10 cellular contexts compared by ENCODE assay signal in genomic region chr17:80264793-80265075, GRCh38. TPM values are rescaled to one million over a fixed set of nuclear protein-coding genes. Genes with fewer than 3 reads are reported as not detected.
DNase-seq lines count a peak whose midpoint lies in the region; ATAC-seq lines count a peak whose summit lies in the region.
"Had no signal": no experiment of that assay in that cellular context is flagged by ENCODE, and none has a peak within 500 bp of the region (broad histone marks: within the 10 kb centered on the region; RNA-seq: fewer than 3 reads in every experiment).

No MANE protein-coding gene starts in this region.

- peaks cover 43% of the 10 kb centered on the region for H3K4me1 Mint-ChIP-seq in stimulated activated naive CD8-positive, alpha-beta T cell treated with anti-CD3 and anti-CD28 coated beads, Interleukin-15, Interleukin-2, amounts not matched to agents 100 ng/mL and 50 ng/mL, for 24 hours (ENCODE audit: low read depth)
- H3K4me1 Mint-ChIP-seq in activated naive CD8-positive, alpha-beta T cell treated with anti-CD3 and anti-CD28 coated beads, Interleukin-2, amount 50 U/mL, for 24 hours, result peaks cover 56% of the 10 kb centered on the region
- peaks cover 33 to 50% (median 43%) of the 10 kb centered on the region in 3 donors for H3K4me1 Mint-ChIP-seq in naive B cell

- peak overlapping the region; percentile 97 for H3K4me3 Mint-ChIP-seq in stimulated activated naive CD8-positive, alpha-beta T cell treated with anti-CD3 and anti-CD28 coated beads, Interleukin-15, Interleukin-2, amounts not matched to agents 100 ng/mL and 50 ng/mL, for 24 hours
- H3K4me3 Mint-ChIP-seq in activated naive CD8-positive, alpha-beta T cell treated with anti-CD3 and anti-CD28 coated beads, Interleukin-2, amount 50 U/mL, for 24 hours, result peak overlapping the region; percentile 96
- H3K4me3 Mint-ChIP-seq in naive B cell, result peak overlapping the region; percentile 97 to 99 (median 98)

- peaks cover 18% of the 10 kb centered on the region for H3K36me3 Mint-ChIP-seq in stimulated activated naive CD8-positive, alpha-beta T cell treated with anti-CD3 and anti-CD28 coated beads, Interleukin-15, Interleukin-2, amounts not matched to agents 100 ng/mL and 50 ng/mL, for 24 hours (ENCODE audit: low read depth)
- H3K36me3 Mint-ChIP-seq in activated naive CD8-positive, alpha-beta T cell treated with anti-CD3 and anti-CD28 coated beads, Interleukin-2, amount 50 U/mL, for 24 hours (ENCODE audit: low read depth), result peaks cover 24% of the 10 kb centered on the region
- H3K36me3 Mint-ChIP-seq in naive B cell, result no peaks in the 10 kb centered on the region

- H3K27me3 Mint-ChIP-seq in stimulated activated naive CD8-positive, alpha-beta T cell treated with anti-CD3 and anti-CD28 coated beads, Interleukin-15, Interleukin-2, amounts not matched to agents 100 ng/mL and 50 ng/mL, for 24 hours, result no peaks in the 10 kb centered on the region
- H3K27me3 Mint-ChIP-seq in activated naive CD8-positive, alpha-beta T cell treated with anti-CD3 and anti-CD28 coated beads, Interleukin-2, amount 50 U/mL, for 24 hours, result peaks cover under 1% of the 10 kb centered on the region
- no peaks in the 10 kb centered on the region for H3K27me3 Mint-ChIP-seq in naive B cell

- no peak for ATAC-seq in stimulated activated naive CD8-positive, alpha-beta T cell treated with anti-CD3 and anti-CD28 coated beads, Interleukin-15, Interleukin-2, amounts not matched to agents 100 U/mL and 50 U/mL, for 24 hours
- ATAC-seq in activated naive CD8-positive, alpha-beta T cell treated with anti-CD3 and anti-CD28 coated beads, Interleukin-2, amount 50 U/mL, for 24 hours, result no peak
- ATAC-seq in naive B cell (ENCODE audit: low read depth in 2 of 2), result no peak
- no peak for ATAC-seq in GM18520 (IDR thresholded peaks at IDR 0.05; ENCODE audit: unreplicated experiment)

- intact Hi-C loops in posterior vena cava (cut with DNase I), result no loop called here

- H3K27ac Mint-ChIP-seq in stimulated activated naive CD8-positive, alpha-beta T cell treated with anti-CD3 and anti-CD28 coated beads, Interleukin-15, Interleukin-2, amounts not matched to agents 100 ng/mL and 50 ng/mL, for 24 hours, result peak overlapping the region; percentile 98
- H3K27ac Mint-ChIP-seq in activated naive CD8-positive, alpha-beta T cell treated with anti-CD3 and anti-CD28 coated beads, Interleukin-2, amount 50 U/mL, for 24 hours, result peak overlapping the region; percentile 97
- peak overlapping the region in 5 of 6 donors; percentile 54 to 96 (median 92) for H3K27ac Mint-ChIP-seq in naive B cell

- no peaks in the 10 kb centered on the region for H3K9me3 Mint-ChIP-seq in stimulated activated naive CD8-positive, alpha-beta T cell treated with anti-CD3 and anti-CD28 coated beads, Interleukin-15, Interleukin-2, amounts not matched to agents 100 ng/mL and 50 ng/mL, for 24 hours
- peaks cover 4% of the 10 kb centered on the region for H3K9me3 Mint-ChIP-seq in activated naive CD8-positive, alpha-beta T cell treated with anti-CD3 and anti-CD28 coated beads, Interleukin-2, amount 50 U/mL, for 24 hours
- no peaks in the 10 kb centered on the region for H3K9me3 Mint-ChIP-seq in naive B cell

- DNase-seq in stimulated activated naive CD8-positive, alpha-beta T cell treated with anti-CD3 and anti-CD28 coated beads, Interleukin-15, Interleukin-2, amounts not matched to agents 100 U/mL and 50 U/mL, for 24 hours, result no peak
- no peak for DNase-seq in activated naive CD8-positive, alpha-beta T cell treated with anti-CD3 and anti-CD28 coated beads, Interleukin-2, amount 50 U/mL, for 24 hours
- DNase-seq in naive B cell (no peak), NAMALWA (ENCODE audit: low spot score) (no peak), nucleus accumbens (lab: John Stamatoyannopoulos, UW) (no peak), posterior vena cava (ENCODE audit: low spot score) (no peak)
- DNase-seq: NCI-H1436, NCI-H774 had no signal

RNA-seq across cellular contexts. Expression of gene RNF213, which starts 4.1 kb away (rescaled TPM):
- polyA plus RNA-seq in naive B cell (ENCODE audit: low read depth in 6 of 6), result 10 to 100 TPM in 5 of 6 donors, 1 to 10 TPM in 1; 9.2 to 34.7 (median 18.3) TPM
- total RNA-seq in posterior vena cava, result 10 to 100 TPM; 98.8 to 99.3 TPM

RNA-seq across cellular contexts. Expression of gene SLC26A11, which starts 44.5 kb away (rescaled TPM):
- polyA plus RNA-seq in naive B cell (ENCODE audit: low read depth in 6 of 6), result 1 to 10 TPM; 1.6 to 9.5 (median 7.4) TPM
- total RNA-seq in posterior vena cava, result 10 to 100 TPM; 10.0 to 11.9 TPM

RNA-seq across cellular contexts. Expression of gene SGSH, which starts 44.6 kb away (rescaled TPM):
- 10 to 100 TPM; 12.3 to 38.5 (median 22.4) TPM for polyA plus RNA-seq in naive B cell (ENCODE audit: low read depth in 6 of 6)
- total RNA-seq in posterior vena cava, result 10 to 100 TPM; 34.0 to 38.8 TPM
